ENCODE assay signal across 7 cellular contexts in genomic region chr10:38390725-38391124, GRCh38.
DNase-seq lines count a peak whose midpoint lies in the region; TF ChIP-seq lines count a peak whose summit lies in the region.
"Not testable (repeated sequence)": the region's sequence is repeated elsewhere in the genome, so short reads cannot be mapped to it uniquely, and the experiment has no call there.

No MANE protein-coding gene starts in this region.

- peak; percentile 28; the same call in 1 of the 2 replicates for TF ChIP-seq CTCF in LNCaP clone FGC (IDR thresholded peaks at IDR 0.05; ENCODE audit: control insufficient read depth, extremely low read depth, insufficient read depth)
- TF ChIP-seq CTCF in fibroblast of lung (conservative IDR thresholded peaks at IDR 0.05 in 1 of 2, IDR thresholded peaks at IDR 0.05 in 1 of 2; ENCODE audit: low read depth in 1 of 2, low read length in 2 of 2), result peak; percentile 25 to 32

- in situ Hi-C loops in SK-MEL-5 (cut with HindIII; ENCODE audit: low pct_unique_long_range_greater_than_20kb, low sequenced_read_pairs), result not testable (repeated sequence)

- not testable (repeated sequence) for H3K9me3 ChIP-seq in fibroblast of lung (ENCODE audit: control insufficient read depth, insufficient read depth, low read depth, low read length)

- H3K79me2 ChIP-seq in fibroblast of lung (ENCODE audit: control insufficient read depth, insufficient read depth, low read length), result not testable (repeated sequence)

- not testable (repeated sequence) for H3K36me3 ChIP-seq in fibroblast of lung (ENCODE audit: control insufficient read depth, insufficient read depth, low read length)

- not testable (repeated sequence) for H3K27ac ChIP-seq in fibroblast of lung (ENCODE audit: insufficient read depth, low read length)

- not testable (repeated sequence) for H3K4me2 ChIP-seq in fibroblast of lung (ENCODE audit: extremely low read depth, insufficient read depth, low read length)

- not testable (repeated sequence) for H3K27me3 ChIP-seq in fibroblast of lung (ENCODE audit: control insufficient read depth, insufficient read depth, low read length)

- not testable (repeated sequence) for H2AFZ ChIP-seq in fibroblast of lung (ENCODE audit: low read length)

- not testable (repeated sequence) for H3K4me1 ChIP-seq in fibroblast of lung (ENCODE audit: control insufficient read depth, extremely low read depth, insufficient read depth, low read length)

- not testable (repeated sequence) for H3K9me3 Mint-ChIP-seq in activated naive CD8-positive, alpha-beta T cell treated with anti-CD3 and anti-CD28 coated beads for 36 hours

- DNase-seq in EL, result peak; percentile 10
- peak; percentile 1 for DNase-seq in H4 (ENCODE audit: low spot score)
- DNase-seq in LNCaP clone FGC (ENCODE audit: low read depth), result peak; percentile 30
- peak; percentile 40 for DNase-seq in SK-MEL-5 (ENCODE audit: low read depth, low spot score)
- peak; percentile 8 for DNase-seq in activated naive CD8-positive, alpha-beta T cell treated with anti-CD3 and anti-CD28 coated beads for 36 hours
- DNase-seq in fibroblast of lung (ENCODE audit: low read depth in 2 of 2), result peak in 1 of 2 donors; percentile 7
- peak; percentile 1 for DNase-seq in myocyte (ENCODE audit: low read depth)

- H3K27me3 Mint-ChIP-seq in activated naive CD8-positive, alpha-beta T cell treated with anti-CD3 and anti-CD28 coated beads for 36 hours, result not testable (repeated sequence)

- peak overlapping the region; percentile 18; the same call in 1 of the 2 replicates for H3K4me3 ChIP-seq in LNCaP clone FGC (ENCODE audit: low read depth, low read length)
- not testable (repeated sequence) for H3K4me3 ChIP-seq in fibroblast of lung (replicated peaks in 1 of 4; ENCODE audit: control extremely low read depth in 1 of 4, insufficient read depth in 1 of 4, low read depth in 3 of 4, low read length in 4 of 4)

- not testable (repeated sequence) for H3K4me3 Mint-ChIP-seq in activated naive CD8-positive, alpha-beta T cell treated with anti-CD3 and anti-CD28 coated beads for 36 hours

- not testable (repeated sequence) for H3K9ac ChIP-seq in fibroblast of lung (ENCODE audit: insufficient read depth, low read length)

- H3K4me1 Mint-ChIP-seq in activated naive CD8-positive, alpha-beta T cell treated with anti-CD3 and anti-CD28 coated beads for 36 hours, result not testable (repeated sequence)

- not testable (repeated sequence) for H3K27ac Mint-ChIP-seq in activated naive CD8-positive, alpha-beta T cell treated with anti-CD3 and anti-CD28 coated beads for 36 hours

- not testable (repeated sequence) for H3K36me3 Mint-ChIP-seq in activated naive CD8-positive, alpha-beta T cell treated with anti-CD3 and anti-CD28 coated beads for 36 hours

- not testable (repeated sequence) for H4K20me1 ChIP-seq in fibroblast of lung (ENCODE audit: control insufficient read depth, extremely low read depth, insufficient read depth, low read length)
